Comparison of ENCODE assay signal across 8 cellular contexts in genomic region chr5:142357469-142358090, GRCh38. TPM values are rescaled to one million over a fixed set of nuclear protein-coding genes. Genes with fewer than 3 reads are reported as not detected.
DNase-seq lines count a peak whose midpoint lies in the region; ATAC-seq and TF ChIP-seq lines count a peak whose summit lies in the region.

No MANE protein-coding gene starts in this region.

- DNase-seq in activated CD8-positive, alpha-beta memory T cell treated with anti-CD3 and anti-CD28 coated beads for 24 hours: peak; percentile 74
- DNase-seq in activated CD8-positive, alpha-beta memory T cell treated with anti-CD3 and anti-CD28 coated beads, Interleukin-2, amount 50 U/mL, for 4 hours: no peak
- DNase-seq in ascending aorta (ENCODE audit: low spot score in 2 of 2) (no peak), left lung (no peak), testis (peak; percentile 24), NCI-H510A (lab: John Stamatoyannopoulos, UW) (no peak), NOMO-1 treated with DMSO at 0.1 percent for 48 hours (lab: John Stamatoyannopoulos, UW; ENCODE audit: unreplicated experiment) (no peak), DMS 273 (lab: John Stamatoyannopoulos, UW; ENCODE audit: unreplicated experiment) (no peak)

- H3K36me3 ChIP-seq in ascending aorta (no peaks in the 10 kb centered on the region), left lung (no peaks in the 10 kb centered on the region), testis (ENCODE audit: low read depth, missing control alignments) (no peaks in the 10 kb centered on the region)

- intact Hi-C loops in ascending aorta (cut with DNase I): loop anchor here (1.0 to 5.0 kb wide), 3 partner anchors 32 to 185 kb away; partner anchors contain the start of gene SPRY4
- intact Hi-C loops in left lung (cut with DNase I): no loop called here
- intact Hi-C loops in testis (cut with DNase I; ENCODE audit: low total_unique reads): no loop called here

- no peak for TF ChIP-seq POLR2A in testis (IDR thresholded peaks at IDR 0.05)

- H3K27me3 ChIP-seq in ascending aorta (no peaks in the 10 kb centered on the region), left lung (peaks cover 0 to 63% of the 10 kb centered on the region in 2 donors), testis (no peaks in the 10 kb centered on the region)

- peak overlapping the region; percentile 99 to 100 for H3K27ac ChIP-seq in ascending aorta
- H3K27ac ChIP-seq in left lung: peak overlapping the region; percentile 97
- H3K27ac ChIP-seq in testis: peak overlapping the region; percentile 75 to 98

- H3K4me3 ChIP-seq in ascending aorta (peak overlapping the region; percentile 82 to 89), left lung (peak overlapping the region; percentile 42 to 52), testis (peak overlapping the region; percentile 75 to 76)

- WGBS in testis, 2 donors: 7 to 18% methylated on average over 11 to 14 of the region's 14 CpGs

- TF ChIP-seq CTCF in ascending aorta (IDR thresholded peaks at IDR 0.05) (no peak), left lung (IDR thresholded peaks at IDR 0.05) (no peak), testis (IDR thresholded peaks at IDR 0.05) (no peak)

- ATAC-seq in left lung: peak; percentile 2

- H3K4me1 ChIP-seq in ascending aorta (peaks cover 8 to 12% of the 10 kb centered on the region in 2 donors), left lung (peaks cover 14 to 44% of the 10 kb centered on the region in 2 donors), testis (peaks cover 3% of the 10 kb centered on the region)

- H3K9me3 ChIP-seq in ascending aorta: no peaks in the 10 kb centered on the region
- no peaks in the 10 kb centered on the region for H3K9me3 ChIP-seq in left lung
- no peaks in the 10 kb centered on the region for H3K9me3 ChIP-seq in testis

RNA-seq across cellular contexts. Expression of gene SPRY4, which starts 32.8 kb away (rescaled TPM):
- total RNA-seq in ascending aorta: 111 TPM
- total RNA-seq in left lung: 10 to 100 TPM; 28.9 to 44.0 TPM
- total RNA-seq in testis: 1 to 10 TPM; 5.3 to 7.2 TPM
- polyA plus RNA-seq in testis (ENCODE audit: insufficient read depth, low read depth, low replicate concordance): 3.8 TPM

Comparison
In these comparisons a context has a peak if more than half of its experiments do, and no peak if none do; other contexts are left out.
1. DNase-seq: peak in activated CD8-positive, alpha-beta memory T cell treated with anti-CD3 and anti-CD28 coated beads for 24 hours (single experiment) and testis (single experiment); none in activated CD8-positive, alpha-beta memory T cell treated with anti-CD3 and anti-CD28 coated beads, Interleukin-2, amount 50 U/mL, for 4 hours (single experiment), ascending aorta (0 of 2), left lung (0 of 2), NCI-H510A (single experiment), NOMO-1 treated with DMSO at 0.1 percent for 48 hours (single experiment) and DMS 273 (single experiment).
2. Peak in every context shown above with its lines, with median percentiles within 50 percentile points of each other: H3K27ac ChIP-seq and H3K4me3 ChIP-seq.